ENCODE assay signal across 8 cellular contexts in genomic region chr17:81241648-81242420, GRCh38. TPM values are rescaled to one million over a fixed set of nuclear protein-coding genes. Genes with fewer than 3 reads are reported as not detected.
DNase-seq lines count a peak whose midpoint lies in the region; ATAC-seq and TF ChIP-seq lines count a peak whose summit lies in the region.

No MANE protein-coding gene starts in this region.

- H3K4me3 ChIP-seq in fibroblast of mammary gland (ENCODE audit: control insufficient read depth, low read depth, low read length) (no peak overlapping the region), psoas muscle (no peak overlapping the region)

- CTCF ChIA-PET in GM10248 (lab: Yijun Ruan, JAX) = interaction anchor here (0.8 to 5.0 kb wide), 4 partner anchors 11 to 101 kb away, joined by 3 to 39 read pairs (median 4); no protein-coding TSS in a partner anchor

- 38 to 49% (median 46%) methylated on average over 26 of the region's 26 CpGs for WGBS in psoas muscle, 3 donors

- H3K27ac ChIP-seq in 22Rv1 (peak overlapping the region; percentile 13), psoas muscle (no peak overlapping the region)

- no peaks in the 10 kb centered on the region for H3K27me3 ChIP-seq in psoas muscle (ENCODE audit: insufficient read depth in 3 of 3, low read length in 2 of 3)

- DNase-seq in GM10248 (ENCODE audit: extremely low spot score) = peak; percentile 80
- peak; percentile 16 for DNase-seq in NCI-H774 (lab: John Stamatoyannopoulos, UW)
- DNase-seq in activated T-cell treated with anti-CD3 and anti-CD28 coated beads, Interleukin-2, amount 50 U/mL, for 48 hours = peak; percentile 81 to 84
- peak; percentile 41 for DNase-seq in fibroblast of mammary gland (ENCODE audit: low read depth)
- DNase-seq in psoas muscle = peak; percentile 62 to 84

- ATAC-seq in psoas muscle (peak in 3 of 4 donors; percentile 16 to 41 (median 36)), HG03460 (IDR thresholded peaks at IDR 0.05; ENCODE audit: unreplicated experiment) (no peak), HG02623 (IDR thresholded peaks at IDR 0.05; ENCODE audit: unreplicated experiment) (no peak)

- peaks cover 20% of the 10 kb centered on the region for H3K4me1 ChIP-seq in psoas muscle

- POLR2A ChIA-PET in GM10248 (lab: Yijun Ruan, JAX) = no interaction called here

- no peaks in the 10 kb centered on the region for H3K9me3 ChIP-seq in psoas muscle

- intact Hi-C loops in psoas muscle (cut with DNase I) = loop anchor here (1.0 to 10.0 kb wide), 2 partner anchors 100 to 217 kb away; no protein-coding TSS in a partner anchor

- H3K36me3 ChIP-seq in psoas muscle (ENCODE audit: insufficient read depth in 1 of 2, low read depth in 1 of 2) = peaks cover 0 to 9% of the 10 kb centered on the region in 2 donors

- peak; percentile 86 for TF ChIP-seq CTCF in 22Rv1 (IDR thresholded peaks at IDR 0.05)
- TF ChIP-seq CTCF in GM10248 (IDR thresholded peaks at IDR 0.05; ENCODE audit: control extremely low read depth, extremely low read depth, low read depth, missing control alignments) = peak; percentile 94
- peak; percentile 67 for TF ChIP-seq CTCF in fibroblast of mammary gland (conservative IDR thresholded peaks at IDR 0.05; ENCODE audit: control insufficient read depth, insufficient read depth, low read depth, low read length)
- TF ChIP-seq CTCF in psoas muscle (IDR thresholded peaks at IDR 0.05) = peak; percentile 77

RNA-seq across cellular contexts. Expression of gene NDUFAF8, which starts 2.7 kb away (rescaled TPM):
- 10 to 100 TPM; 45.6 to 58.5 (median 55.0) TPM for total RNA-seq in psoas muscle
- 10 to 100 TPM; 42.4 to 63.8 (median 54.9) TPM for polyA plus RNA-seq in psoas muscle

RNA-seq across cellular contexts. Expression of gene TEPSIN, which starts 3.0 kb away (rescaled TPM):
- total RNA-seq in psoas muscle = 10 to 100 TPM; 10.9 to 22.1 (median 11.8) TPM
- polyA plus RNA-seq in psoas muscle = 10 to 100 TPM; 11.2 to 14.3 (median 13.6) TPM

RNA-seq across cellular contexts. Expression of gene CEP131, which starts 19.1 kb away (rescaled TPM):
- total RNA-seq in psoas muscle = 1 to 10 TPM; 3.7 to 8.6 (median 6.0) TPM
- polyA plus RNA-seq in psoas muscle = 1 to 10 TPM; 4.6 to 5.7 (median 4.9) TPM

RNA-seq across cellular contexts. Expression of gene SLC38A10, which starts 53.3 kb away (rescaled TPM):
- 10 to 100 TPM; 16.7 to 23.9 (median 18.6) TPM for total RNA-seq in psoas muscle
- polyA plus RNA-seq in psoas muscle = 10 to 100 TPM; 16.9 to 40.6 (median 33.0) TPM

Comparison
In these comparisons a context has a peak if more than half of its experiments do, and no peak if none do; other contexts are left out.
1. DNase-seq: peak in every context shown above with its lines; median percentile 82 in activated T-cell treated with anti-CD3 and anti-CD28 coated beads, Interleukin-2, amount 50 U/mL, for 48 hours; 80 in GM10248; 73 in psoas muscle; 41 in fibroblast of mammary gland; 16 in NCI-H774.
2. ATAC-seq: peak in psoas muscle (3 of 4); none in HG03460 (single experiment) and HG02623 (single experiment).
3. Peak in every context shown above with its lines, with median percentiles within 50 percentile points of each other: CTCF ChIP-seq.